16 cellular contexts compared by ENCODE assay signal in genomic region chr12:108721824-108722223, GRCh38. TPM values are rescaled to one million over a fixed set of nuclear protein-coding genes. Genes with fewer than 3 reads are reported as not detected.
A peak's percentile ranks its signal among the peaks of the same experiment; 100 is the strongest.
DNase-seq lines count a peak whose midpoint lies in the region; ATAC-seq and TF ChIP-seq lines count a peak whose summit lies in the region.
"Had no signal": no experiment of that assay in that cellular context is flagged by ENCODE, and none has a peak within 500 bp of the region (broad histone marks: within the 10 kb centered on the region; RNA-seq: fewer than 3 reads in every experiment).

No MANE protein-coding gene starts in this region.

- H3K4me1 ChIP-seq in Caco-2 (peaks cover 48% of the 10 kb centered on the region), SJSA1 (replicated peaks) (peaks cover 71% of the 10 kb centered on the region), hepatocyte (ENCODE audit: insufficient read depth) (peaks cover 28% of the 10 kb centered on the region), skeletal muscle tissue (ENCODE audit: control insufficient read depth in 3 of 3, insufficient read depth in 3 of 3, low read length in 3 of 3) (peaks cover 45 to 62% (median 47%) of the 10 kb centered on the region in 3 donors)

- H3K36me3 ChIP-seq in Caco-2 (ENCODE audit: control insufficient read depth, insufficient read depth, low read length) (no peaks in the 10 kb centered on the region; the same call in 1 of the 2 replicates), SJSA1 (peaks cover 20% of the 10 kb centered on the region), hepatocyte (replicated peaks; ENCODE audit: insufficient read depth, low read depth) (no peaks in the 10 kb centered on the region), skeletal muscle tissue (ENCODE audit: control insufficient read depth in 3 of 3, insufficient read depth in 3 of 3, low read length in 3 of 3) (peaks cover 0 to 7% (median 1%) of the 10 kb centered on the region in 3 donors)

- H3K9ac ChIP-seq in skeletal muscle tissue (ENCODE audit: low read depth in 1 of 3, low read length in 3 of 3): no peak overlapping the region

- 88% methylated on average over 2 of the region's 2 CpGs for WGBS in hepatocyte (ENCODE audit: low lambda C conversion rate, missing lambda C conversion rate)

- no peak for DNase-seq in Caco-2
- no peak for DNase-seq in SJSA1 (ENCODE audit: low read depth in 1 of 2, low spot score in 2 of 2)
- DNase-seq in hepatocyte (ENCODE audit: low spot score): no peak
- no peak for DNase-seq in NCI-H2107 treated with DMSO at 0.1 percent for 48 hours (lab: John Stamatoyannopoulos, UW; ENCODE audit: unreplicated experiment)
- no peak for DNase-seq in NCI-H226
- no peak for DNase-seq in NCI-H82 (lab: John Stamatoyannopoulos, UW)
- DNase-seq: AML-193, DMS79 treated with DMSO at 0.1 percent for 48 hours, Karpas-422, kidney, NCI-H187 treated with DMSO at 0.1 percent for 48 hours had no signal

- H3K27ac Mint-ChIP-seq in Caco-2 (ENCODE audit: unreplicated experiment): peak overlapping the region; percentile 29
- H3K27ac Mint-ChIP-seq: activated naive CD8-positive, alpha-beta T cell had no signal

- H3K9me2 ChIP-seq in hepatocyte (replicated peaks; ENCODE audit: insufficient read depth): no peaks in the 10 kb centered on the region

- H3K4me2 ChIP-seq in hepatocyte: no peak overlapping the region

- H3K4me3 Mint-ChIP-seq in Caco-2 (ENCODE audit: unreplicated experiment): no peak overlapping the region
- H3K4me3 Mint-ChIP-seq: activated naive CD8-positive, alpha-beta T cell; neural crest cell; WTC11 had no signal

- H3K36me3 Mint-ChIP-seq in Caco-2 (ENCODE audit: insufficient read depth, unreplicated experiment): peaks cover 13% of the 10 kb centered on the region
- H3K36me3 Mint-ChIP-seq: activated naive CD8-positive, alpha-beta T cell had no signal

- TF ChIP-seq CTCF in Caco-2 (IDR thresholded peaks at IDR 0.05; ENCODE audit: insufficient read depth in 1 of 2, low read depth in 1 of 2, low read length in 1 of 2, severe bottlenecking in 1 of 2, unreplicated experiment in 1 of 2) (no peak), hepatocyte (IDR thresholded peaks at IDR 0.05; ENCODE audit: poor library complexity) (no peak)

- ATAC-seq in GM21576 (IDR thresholded peaks at IDR 0.05; ENCODE audit: unreplicated experiment): no peak
- ATAC-seq: WTC11 had no signal

- CTCF ChIA-PET in Caco-2 (lab: Charles Lee): no interaction called here

- H3K4me1 Mint-ChIP-seq in Caco-2 (ENCODE audit: low read depth, unreplicated experiment): peaks cover 41% of the 10 kb centered on the region

- peak overlapping the region; percentile 92 for H3K27ac ChIP-seq in SJSA1
- peak overlapping the region; percentile 3 for H3K27ac ChIP-seq in hepatocyte
- H3K27ac ChIP-seq in skeletal muscle tissue (ENCODE audit: low read depth, low read length): peak overlapping the region; percentile 66

- no TSS peak for BruUV-seq in Caco-2 (replicated peaks; lab: Mats Ljungman, UMichigan)

- POLR2A ChIA-PET in Caco-2 (lab: Charles Lee): interaction anchor here (0.9 kb wide), 1 partner anchor 30 kb away, joined by 3 read pairs; no protein-coding TSS in a partner anchor

- peaks cover 100% of the 10 kb centered on the region for H3K79me2 ChIP-seq in hepatocyte

- H3K27me3 ChIP-seq in Caco-2 (replicated peaks; ENCODE audit: control insufficient read depth, insufficient read depth, low read length) (no peaks in the 10 kb centered on the region), SJSA1 (replicated peaks) (no peaks in the 10 kb centered on the region), hepatocyte (no peaks in the 10 kb centered on the region), skeletal muscle tissue (ENCODE audit: control insufficient read depth in 3 of 3, insufficient read depth in 3 of 3, low read length in 3 of 3) (no peaks in the 10 kb centered on the region)

- H3K9me3 Mint-ChIP-seq in Caco-2 (ENCODE audit: unreplicated experiment): no peaks in the 10 kb centered on the region
- H3K9me3 Mint-ChIP-seq: neural crest cell, WTC11 had no signal

- H3K4me3 ChIP-seq in Caco-2 (ENCODE audit: low read depth, low read length) (no peak overlapping the region), SJSA1 (no peak overlapping the region), hepatocyte (no peak overlapping the region), skeletal muscle tissue (ENCODE audit: low read length in 3 of 3) (no peak overlapping the region)

- peaks cover 72% of the 10 kb centered on the region for H4K20me1 ChIP-seq in hepatocyte (ENCODE audit: insufficient read depth, poor library complexity, severe bottlenecking)

- intact Hi-C loops in Caco-2 (cut with micrococcal nuclease; ENCODE audit: unreplicated experiment): no loop called here

- no peak overlapping the region for H2AFZ ChIP-seq in hepatocyte

- no peaks in the 10 kb centered on the region for H3K27me3 Mint-ChIP-seq in Caco-2 (ENCODE audit: insufficient read depth, unreplicated experiment)
- H3K27me3 Mint-ChIP-seq: activated naive CD8-positive, alpha-beta T cell had no signal

- H3K9me3 ChIP-seq in Caco-2: no peaks in the 10 kb centered on the region
- H3K9me3 ChIP-seq in SJSA1 (replicated peaks): no peaks in the 10 kb centered on the region
- no peaks in the 10 kb centered on the region for H3K9me3 ChIP-seq in hepatocyte (ENCODE audit: low read depth)
- no peaks in the 10 kb centered on the region for H3K9me3 ChIP-seq in skeletal muscle tissue (ENCODE audit: control insufficient read depth in 3 of 3, low read length in 3 of 3)

RNA-seq across cellular contexts. Expression of gene CORO1C, which starts 9.5 kb away (rescaled TPM):
- total RNA-seq in Caco-2 (2022) (176 and 195 TPM in 2 replicates), hepatocyte (109 and 137 TPM in 2 replicates), skeletal muscle tissue (154 TPM)
- total RNA-seq in SJSA1 (2014; rRNA removed; shearing (Covaris generic)): 82.1 and 136 TPM in 2 replicates
- 76.5 and 110 TPM in 2 replicates for polyA plus RNA-seq in hepatocyte

Comparison
In these comparisons a context has a peak if more than half of its experiments do, and no peak if none do; other contexts are left out.
1. H3K27ac ChIP-seq: peak in every context shown above with its lines; median percentile 92 in SJSA1; 66 in skeletal muscle tissue; 3 in hepatocyte.